In genomic region chr9:134225816-134226215, GRCh38 we compare ENCODE assay signal across 25 cellular contexts.
A peak's percentile ranks its signal among the peaks of the same experiment; 100 is the strongest.
DNase-seq lines count a peak whose midpoint lies in the region; ATAC-seq and TF ChIP-seq lines count a peak whose summit lies in the region.
"Had no signal": no experiment of that assay in that cellular context is flagged by ENCODE, and none has a peak within 500 bp of the region (broad histone marks: within the 10 kb centered on the region; RNA-seq: fewer than 3 reads in every experiment).

No MANE protein-coding gene starts in this region.

- no peak overlapping the region for H3K4me3 Mint-ChIP-seq in GM23338
- H3K4me3 Mint-ChIP-seq: dendritic cell treated with granulocyte-macrophage colony-stimulating factor and Interleukin-4, amounts not matched to agents 40 ng/mL and 50 ng/mL, for 4 days; endodermal cell; stimulated activated memory B cell treated with anti-CD40 and anti-IgM and Interleukin-4, amounts not matched to agents 10 μg/mL and 1 μg/mL and 100 μg/mL, for 72 hours; T-helper 1 cell treated with Interleukin-12 subunit alpha and Interleukin-12 subunit beta and Interleukin-4 antibody, amounts not matched to agents 30 μg/mL and 1 μg/mL, for 36 hours; type B pancreatic cell had no signal

- no peak overlapping the region for H3K4me3 ChIP-seq in GM23338
- no peak overlapping the region for H3K4me3 ChIP-seq in SJSA1
- H3K4me3 ChIP-seq in right lobe of liver, result no peak overlapping the region
- no peak overlapping the region for H3K4me3 ChIP-seq in sigmoid colon

- no peaks in the 10 kb centered on the region for H4K20me1 ChIP-seq in GM23338 (replicated peaks; ENCODE audit: insufficient read depth)

- no peaks in the 10 kb centered on the region for H3K36me3 ChIP-seq in GM23338 (ENCODE audit: insufficient read depth)
- H3K36me3 ChIP-seq in SJSA1, result no peaks in the 10 kb centered on the region
- no peaks in the 10 kb centered on the region for H3K36me3 ChIP-seq in right lobe of liver
- no peaks in the 10 kb centered on the region for H3K36me3 ChIP-seq in sigmoid colon

- H3K27me3 Mint-ChIP-seq in GM23338 (ENCODE audit: insufficient read depth, low read depth, poor library complexity), result peaks cover 4% of the 10 kb centered on the region

- H3K36me3 Mint-ChIP-seq in GM23338 (ENCODE audit: low read depth), result no peaks in the 10 kb centered on the region
- H3K36me3 Mint-ChIP-seq: stimulated activated memory B cell treated with anti-CD40 and anti-IgM and Interleukin-4, amounts not matched to agents 10 μg/mL and 1 μg/mL and 100 μg/mL, for 72 hours; type B pancreatic cell had no signal

- TF ChIP-seq CTCF in GM23338 (conservative IDR thresholded peaks at IDR 0.05; ENCODE audit: low read depth in 2 of 2) (no peak), right lobe of liver (IDR thresholded peaks at IDR 0.05) (no peak), sigmoid colon (IDR thresholded peaks at IDR 0.05) (no peak)

- H3K4me1 ChIP-seq in GM23338 (ENCODE audit: insufficient read depth) (no peaks in the 10 kb centered on the region), SJSA1 (replicated peaks) (peaks cover 15% of the 10 kb centered on the region), right lobe of liver (peaks cover 0 to 91% (median 21%) of the 10 kb centered on the region in 4 donors), sigmoid colon (peaks cover 3 to 22% (median 12%) of the 10 kb centered on the region in 4 donors)

- intact Hi-C loops in right lobe of liver (cut with DNase I) (no loop called here), sigmoid colon (cut with DNase I) (no loop called here)

- no peaks in the 10 kb centered on the region for H3K9me2 ChIP-seq in GM23338 (ENCODE audit: insufficient read depth)

- no peaks in the 10 kb centered on the region for H3K27me3 ChIP-seq in GM23338 (ENCODE audit: insufficient read depth)
- no peaks in the 10 kb centered on the region for H3K27me3 ChIP-seq in SJSA1 (replicated peaks)
- no peaks in the 10 kb centered on the region for H3K27me3 ChIP-seq in right lobe of liver
- H3K27me3 ChIP-seq in sigmoid colon, result peaks cover 0 to 9% (median 0%) of the 10 kb centered on the region in 3 donors

- H3K9me3 Mint-ChIP-seq in GM23338, result no peaks in the 10 kb centered on the region; the same call in 2 of the 3 replicates
- H3K9me3 Mint-ChIP-seq: dendritic cell treated with granulocyte-macrophage colony-stimulating factor and Interleukin-4, amounts not matched to agents 40 ng/mL and 50 ng/mL, for 4 days; endodermal cell; stimulated activated memory B cell treated with anti-CD40 and anti-IgM and Interleukin-4, amounts not matched to agents 10 μg/mL and 1 μg/mL and 100 μg/mL, for 72 hours; T-helper 1 cell treated with Interleukin-12 subunit alpha and Interleukin-12 subunit beta and Interleukin-4 antibody, amounts not matched to agents 30 μg/mL and 1 μg/mL, for 36 hours; type B pancreatic cell had no signal

- H3K27ac Mint-ChIP-seq in GM23338, result peak overlapping the region; percentile 66; the same call in 1 of the 2 replicates
- H3K27ac Mint-ChIP-seq: dendritic cell treated with granulocyte-macrophage colony-stimulating factor and Interleukin-4, amounts not matched to agents 40 ng/mL and 50 ng/mL, for 4 days; endodermal cell; stimulated activated memory B cell treated with anti-CD40 and anti-IgM and Interleukin-4, amounts not matched to agents 10 μg/mL and 1 μg/mL and 100 μg/mL, for 72 hours; T-helper 1 cell treated with Interleukin-12 subunit alpha and Interleukin-12 subunit beta and Interleukin-4 antibody, amounts not matched to agents 30 μg/mL and 1 μg/mL, for 36 hours; type B pancreatic cell had no signal

- H3K79me2 ChIP-seq in GM23338 (replicated peaks; ENCODE audit: insufficient read depth), result no peaks in the 10 kb centered on the region

- no peak overlapping the region for H2AFZ ChIP-seq in GM23338

- TF ChIP-seq POLR2A in right lobe of liver (IDR thresholded peaks at IDR 0.05), result no peak
- no peak for TF ChIP-seq POLR2A in sigmoid colon (IDR thresholded peaks at IDR 0.05)

- no peak for ATAC-seq in GM23338
- no peak for ATAC-seq in right lobe of liver
- ATAC-seq in HG03460 (IDR thresholded peaks at IDR 0.05; ENCODE audit: unreplicated experiment), result no peak
- ATAC-seq: activated CD4-positive, CD25-positive, alpha-beta regulatory T cell treated with anti-CD3 and anti-CD28 coated beads, Interleukin-2, amount 50 U/mL, for 24 hours; stimulated activated memory B cell treated with anti-CD40 and anti-IgM and Interleukin-4, amounts not matched to agents 10 μg/mL and 1 μg/mL and 100 μg/mL, for 72 hours had no signal

- no peak for TF ChIP-seq EP300 in sigmoid colon (IDR thresholded peaks at IDR 0.05)

- DNase-seq in GM23338 (ENCODE audit: low spot score), result no peak
- no peak for DNase-seq in SJSA1 (ENCODE audit: low read depth in 1 of 2, low spot score in 2 of 2)
- DNase-seq in right lobe of liver, result no peak
- DNase-seq in sigmoid colon, result peak; percentile 58
- no peak for DNase-seq in medulla oblongata (ENCODE audit: extremely low spot score)
- no peak for DNase-seq in caudate nucleus (lab: John Stamatoyannopoulos, UW)
- DNase-seq: activated CD4-positive, alpha-beta T cell treated with anti-CD3 and anti-CD28 coated beads, Interleukin-2, amount 50 U/mL, for 48 hours; activated T-cell treated with anti-CD3 and anti-CD28 coated beads, Interleukin-2, amount 50 U/mL, for 48 hours; central memory CD4-positive, alpha-beta T cell; COR-L47; DMS53; endodermal cell; HCEC 1CT; head of caudate nucleus; NCI-H146; NCI-H446; stimulated activated CD4-positive, alpha-beta T cell treated with anti-CD3 and anti-CD28 coated beads, Interleukin-15, amount 100 ng/mL, for 24 hours; stimulated activated CD4-positive, alpha-beta T cell treated with anti-CD3 and anti-CD28 coated beads, Interleukin-4, amount 100 ng/mL, for 4 hours had no signal

- no peaks in the 10 kb centered on the region for H3F3A ChIP-seq in GM23338 (replicated peaks; ENCODE audit: low read depth)

- no peaks in the 10 kb centered on the region for H3K9me3 ChIP-seq in SJSA1 (replicated peaks)
- H3K9me3 ChIP-seq in right lobe of liver, result no peaks in the 10 kb centered on the region
- no peaks in the 10 kb centered on the region for H3K9me3 ChIP-seq in sigmoid colon

- H3K4me2 ChIP-seq in GM23338, result no peak overlapping the region

- H3K4me1 Mint-ChIP-seq in GM23338, result peaks cover 21% of the 10 kb centered on the region
- H3K4me1 Mint-ChIP-seq: endodermal cell; stimulated activated memory B cell treated with anti-CD40 and anti-IgM and Interleukin-4, amounts not matched to agents 10 μg/mL and 1 μg/mL and 100 μg/mL, for 72 hours had no signal

- H3K27ac ChIP-seq in GM23338 (ENCODE audit: low read depth) (no peak overlapping the region), SJSA1 (peak overlapping the region; percentile 20; the same call in 1 of the 2 replicates), right lobe of liver (peak overlapping the region; percentile 6 to 100 (median 51)), sigmoid colon (no peak overlapping the region), caudate nucleus (ENCODE audit: low read depth, low read length) (no peak overlapping the region)
- H3K27ac ChIP-seq: C4-2B had no signal

- 73% methylated on average over 2 of the region's 7 CpGs for WGBS in right lobe of liver (ENCODE audit: insufficient coverage, low coverage, low lambda C conversion rate, missing lambda C conversion rate)
- WGBS in sigmoid colon, 2 donors, result 66 to 78% methylated on average over 7 of the region's 7 CpGs

Comparison
In these comparisons a context has a peak if more than half of its experiments do, and no peak if none do; other contexts are left out.
1. H3K27ac ChIP-seq: peak in SJSA1 (single experiment) and right lobe of liver (3 of 3); none in GM23338 (single experiment), sigmoid colon (0 of 4) and caudate nucleus (single experiment).